ENCODE assay signal across 1 cellular context in genomic region chr11:36289226-36289852, GRCh38.
A peak's percentile ranks its signal among the peaks of the same experiment; 100 is the strongest.
TF ChIP-seq lines count a peak whose summit lies in the region.

Gene COMMD9, minus strand, starts transcription at chr11:36289424. Its CDS starts 12 bp downstream, at chr11:36289412.

TF ChIP-seq in HepG2, 621 proteins besides CTCF, POLR2A, EP300 and RAD21 (continued from another document and continues in another):
- TF ChIP-seq ZBTB34 (CRISPR knock-in tag; IDR thresholded peaks at IDR 0.05) = no peak
- TF ChIP-seq SIN3B (IDR thresholded peaks at IDR 0.05; ENCODE audit: low read length) = peak; percentile 96
- no peak for TF ChIP-seq DBP (CRISPR knock-in tag; IDR thresholded peaks at IDR 0.05; ENCODE audit: not compliant biosample characterization)
- TF ChIP-seq TBL1XR1 (IDR thresholded peaks at IDR 0.05; ENCODE audit: borderline replicate concordance, low read length, partially characterized antibody) = no peak
- no peak; the same call in 1 of the 2 replicates for TF ChIP-seq ARNT2 (CRISPR knock-in tag; IDR thresholded peaks at IDR 0.05; ENCODE audit: low read depth)
- TF ChIP-seq IKZF4 (CRISPR knock-in tag; IDR thresholded peaks at IDR 0.05; ENCODE audit: borderline replicate concordance, low read depth, not compliant biosample characterization) = no peak
- no peak for TF ChIP-seq ZBTB21 (CRISPR knock-in tag; IDR thresholded peaks at IDR 0.05)
- no peak for TF ChIP-seq REL (CRISPR knock-in tag; conservative IDR thresholded peaks at IDR 0.05)
- no peak for TF ChIP-seq GLI4 (CRISPR knock-in tag; IDR thresholded peaks at IDR 0.05; ENCODE audit: borderline replicate concordance)
- peak; percentile 97 for TF ChIP-seq MNT (IDR thresholded peaks at IDR 0.05)
- no peak for TF ChIP-seq RNF219 (CRISPR knock-in tag; IDR thresholded peaks at IDR 0.05)
- no peak for TF ChIP-seq ZBTB3 (CRISPR knock-in tag; IDR thresholded peaks at IDR 0.05; ENCODE audit: borderline replicate concordance, low read depth)
- TF ChIP-seq ZNF687 (CRISPR knock-in tag; IDR thresholded peaks at IDR 0.05) = peak; percentile 77
- no peak for TF ChIP-seq ZBTB8A (CRISPR knock-in tag; IDR thresholded peaks at IDR 0.05; ENCODE audit: borderline replicate concordance, low read depth)
- TF ChIP-seq THAP7 (CRISPR knock-in tag; IDR thresholded peaks at IDR 0.05) = no peak
- no peak for TF ChIP-seq ZNF841 (CRISPR knock-in tag; IDR thresholded peaks at IDR 0.05; ENCODE audit: borderline replicate concordance)
- peak; percentile 63; the same call in 1 of the 2 replicates for TF ChIP-seq ZNF737 (CRISPR knock-in tag; IDR thresholded peaks at IDR 0.05; ENCODE audit: borderline replicate concordance)
- no peak for TF ChIP-seq ZNF572 (CRISPR knock-in tag; IDR thresholded peaks at IDR 0.05)
- TF ChIP-seq ZBTB25 (CRISPR knock-in tag; IDR thresholded peaks at IDR 0.05) = peak; percentile 66; the same call in 1 of the 2 replicates
- no peak for TF ChIP-seq ZSCAN20 (CRISPR knock-in tag; IDR thresholded peaks at IDR 0.05; ENCODE audit: borderline replicate concordance)
- no peak for TF ChIP-seq MAFF (IDR thresholded peaks at IDR 0.05; ENCODE audit: low read depth, low read length)
- TF ChIP-seq ZSCAN12 (CRISPR knock-in tag; IDR thresholded peaks at IDR 0.05) = no peak
- no peak for TF ChIP-seq GRHL1 (CRISPR knock-in tag; conservative IDR thresholded peaks at IDR 0.05)
- TF ChIP-seq ADNP (CRISPR knock-in tag; IDR thresholded peaks at IDR 0.05) = no peak
- 0 out of 2 replicates have a peak, but pooled peaks have one; percentile 32 for TF ChIP-seq PRMT3 (CRISPR knock-in tag; IDR thresholded peaks at IDR 0.05; ENCODE audit: borderline replicate concordance, low read depth)
- no peak for TF ChIP-seq BORCS8-MEF2B (CRISPR knock-in tag; IDR thresholded peaks at IDR 0.05)
- no peak for TF ChIP-seq TSC22D2 (CRISPR knock-in tag; IDR thresholded peaks at IDR 0.05; ENCODE audit: borderline replicate concordance)
- no peak for TF ChIP-seq ZNF18 (CRISPR knock-in tag; IDR thresholded peaks at IDR 0.05; ENCODE audit: insufficient replicate concordance)
- no peak for TF ChIP-seq AFF4 (CRISPR knock-in tag; IDR thresholded peaks at IDR 0.05)
- TF ChIP-seq ZNF20 (CRISPR knock-in tag; IDR thresholded peaks at IDR 0.05) = no peak
- TF ChIP-seq PCBP2 (optimal IDR thresholded peaks at IDR 0.05; ENCODE audit: low read depth, low read length, poor library complexity, severe bottlenecking) = no peak
- TF ChIP-seq ZSCAN22 (CRISPR knock-in tag; IDR thresholded peaks at IDR 0.05) = no peak
- TF ChIP-seq HOXA7 (CRISPR knock-in tag; IDR thresholded peaks at IDR 0.05) = no peak
- peak; percentile 55; the same call in 1 of the 2 replicates for TF ChIP-seq SP5 (CRISPR knock-in tag; IDR thresholded peaks at IDR 0.05; ENCODE audit: borderline replicate concordance, low read depth)
- no peak for TF ChIP-seq THYN1 (CRISPR knock-in tag; IDR thresholded peaks at IDR 0.05; ENCODE audit: borderline replicate concordance, low read depth)
- no peak for TF ChIP-seq ZNF83 (CRISPR knock-in tag; IDR thresholded peaks at IDR 0.05; ENCODE audit: borderline replicate concordance)
- TF ChIP-seq NCOA1 (CRISPR knock-in tag; IDR thresholded peaks at IDR 0.05) = no peak
- peak; percentile 42; the same call in 1 of the 2 replicates for TF ChIP-seq ZNF782 (CRISPR knock-in tag; IDR thresholded peaks at IDR 0.05; ENCODE audit: borderline replicate concordance)
- no peak for TF ChIP-seq FOXP1 (IDR thresholded peaks at IDR 0.05)
- TF ChIP-seq FOXP1 (CRISPR knock-in tag; IDR thresholded peaks at IDR 0.05) = peak; percentile 40; the same call in 1 of the 2 replicates
